10 cellular contexts compared by ENCODE assay signal in genomic region chr11:95232666-95233065, GRCh38. TPM values are rescaled to one million over a fixed set of nuclear protein-coding genes. Genes with fewer than 3 reads are reported as not detected.
DNase-seq lines count a peak whose midpoint lies in the region; ATAC-seq, FAIRE-seq and TF ChIP-seq lines count a peak whose summit lies in the region.
"Had no signal": no experiment of that assay in that cellular context is flagged by ENCODE, and none has a peak within 500 bp of the region (broad histone marks: within the 10 kb centered on the region; RNA-seq: fewer than 3 reads in every experiment).

No MANE protein-coding gene starts in this region.

- 54 to 84% methylated on average over 3 of the region's 3 CpGs for WGBS in sigmoid colon, 2 donors

- no peaks in the 10 kb centered on the region for H3K36me3 ChIP-seq in Peyer's patch
- no peaks in the 10 kb centered on the region for H3K36me3 ChIP-seq in sigmoid colon
- H3K36me3 ChIP-seq: SJSA1 had no signal

- TF ChIP-seq POLR2A in Peyer's patch (IDR thresholded peaks at IDR 0.05) (no peak), sigmoid colon (IDR thresholded peaks at IDR 0.05) (no peak)

- intact Hi-C loops in sigmoid colon (cut with DNase I), result loop anchor here (5.0 kb wide), 3 partner anchors 50 to 165 kb away; partner anchors contain the start of gene SRSF8

- H3K4me1 ChIP-seq in Peyer's patch (peaks cover 0 to 6% (median 2%) of the 10 kb centered on the region in 4 donors), sigmoid colon (peaks cover 0 to 21% (median 13%) of the 10 kb centered on the region in 4 donors)

- DNase-seq in Peyer's patch, result no peak
- no peak for DNase-seq in fibroblast of the aortic adventitia (ENCODE audit: low read depth)
- no peak for DNase-seq in sigmoid colon
- DNase-seq in frontal cortex (ENCODE audit: low spot score in 2 of 2), result no peak
- DNase-seq in NCI-H187 treated with DMSO at 0.1 percent for 48 hours (lab: John Stamatoyannopoulos, UW), result no peak
- DNase-seq: NCI-H1048 had no signal

- H3K4me3 ChIP-seq in GM08714 (ENCODE audit: low read length) (peak overlapping the region; percentile 63), Peyer's patch (peak overlapping the region; percentile 46 to 94 (median 90)), fibroblast of the aortic adventitia (ENCODE audit: low read depth, low read length) (peak overlapping the region; percentile 29), sigmoid colon (peak overlapping the region in 3 of 4 donors; percentile 61 to 85 (median 80))
- H3K4me3 ChIP-seq: SJSA1 had no signal

- no peaks in the 10 kb centered on the region for H3K27me3 ChIP-seq in Peyer's patch
- peaks cover 0 to 3% (median 0%) of the 10 kb centered on the region in 3 donors for H3K27me3 ChIP-seq in sigmoid colon

- H3K9me3 ChIP-seq in Peyer's patch, result no peaks in the 10 kb centered on the region
- no peaks in the 10 kb centered on the region for H3K9me3 ChIP-seq in sigmoid colon
- H3K9me3 ChIP-seq: SJSA1 had no signal

- H3K27ac ChIP-seq in Peyer's patch, result peak overlapping the region; percentile 87 to 99 (median 91)
- H3K27ac ChIP-seq in sigmoid colon, result peak overlapping the region; percentile 75 to 88 (median 80)
- H3K27ac ChIP-seq: SJSA1 had no signal

- no peak for FAIRE-seq in frontal cortex (lab: Jason Lieb, UNC)

- TF ChIP-seq CTCF in Peyer's patch (IDR thresholded peaks at IDR 0.05) (no peak), fibroblast of the aortic adventitia (IDR thresholded peaks at IDR 0.05; ENCODE audit: insufficient read depth, low read length) (no peak), sigmoid colon (IDR thresholded peaks at IDR 0.05) (no peak)

- TF ChIP-seq EP300 in sigmoid colon (IDR thresholded peaks at IDR 0.05), result no peak

- ATAC-seq in HG02981 (IDR thresholded peaks at IDR 0.05; ENCODE audit: unreplicated experiment) (no peak), HG03039 (IDR thresholded peaks at IDR 0.05; ENCODE audit: unreplicated experiment) (no peak)

RNA-seq across cellular contexts. Expression of gene SESN3, which starts 1.7 kb away (rescaled TPM):
- total RNA-seq in Peyer's patch (10 to 100 TPM; 23.1 to 52.8 (median 28.4) TPM), fibroblast of the aortic adventitia (ENCODE audit: low replicate concordance) (48.8 and 74.2 TPM in 2 replicates), sigmoid colon (10 to 100 TPM in 3 of 4 donors, 1 to 10 TPM in 1; 8.7 to 20.8 (median 16.6) TPM), frontal cortex (62.4 TPM)
- 1 to 10 TPM; 2.1 to 6.4 (median 3.6) TPM for polyA plus RNA-seq in sigmoid colon

Comparison
In these comparisons a context has a peak if more than half of its experiments do, and no peak if none do; other contexts are left out.
1. H3K4me3 ChIP-seq: peak in every context shown above with its lines; median percentile 90 in Peyer's patch; 80 in sigmoid colon; 63 in GM08714; 29 in fibroblast of the aortic adventitia.